Comparison of ENCODE assay signal across 10 cellular contexts in genomic region chr15:74265046-74265639, GRCh38. TPM values are rescaled to one million over a fixed set of nuclear protein-coding genes. Genes with fewer than 3 reads are reported as not detected.
DNase-seq lines count a peak whose midpoint lies in the region; ATAC-seq and TF ChIP-seq lines count a peak whose summit lies in the region.
"Had no signal": no experiment of that assay in that cellular context is flagged by ENCODE, and none has a peak within 500 bp of the region (broad histone marks: within the 10 kb centered on the region; RNA-seq: fewer than 3 reads in every experiment).

No MANE protein-coding gene starts in this region.

- no peak overlapping the region for H3T11ph ChIP-seq in H9 (ENCODE audit: low read length)

- H3K56ac ChIP-seq in H9 (ENCODE audit: insufficient read length, low read depth, low read length): no peak overlapping the region

- H3K9me3 ChIP-seq in H9 (ENCODE audit: control insufficient read depth, low read depth, low read length) (no peaks in the 10 kb centered on the region), iPS DF 6.9 (ENCODE audit: control insufficient read depth, insufficient read depth, low read length) (no peaks in the 10 kb centered on the region), vagina (no peaks in the 10 kb centered on the region)

- no peaks in the 10 kb centered on the region for H3K4me1 Mint-ChIP-seq in Calu3 (ENCODE audit: low read depth, unreplicated experiment)
- peaks cover 18 to 23% of the 10 kb centered on the region in 2 experiments for H3K4me1 Mint-ChIP-seq in H9
- no peaks in the 10 kb centered on the region for H3K4me1 Mint-ChIP-seq in activated CD8-positive, alpha-beta T cell treated with anti-CD3 and anti-CD28 coated beads, Interleukin-2, amount 10 ng/mL, durations not matched to agents 7 days and 5 days (ENCODE audit: low read depth)

- no peak overlapping the region for H4K5ac ChIP-seq in H9 (ENCODE audit: insufficient read length, low read depth, low read length)

- no peak overlapping the region for H3K27ac ChIP-seq in H9 (ENCODE audit: insufficient read length, low read depth, low read length)
- H3K27ac ChIP-seq in iPS DF 6.9 (ENCODE audit: low read length): no peak overlapping the region
- H3K27ac ChIP-seq in vagina: no peak overlapping the region

- no peak overlapping the region for H3K4me2 ChIP-seq in H9 (ENCODE audit: insufficient read depth, insufficient read length, low read length)

- no CpG with 5 or more reads among the region's 5 CpGs for WGBS in H9 (ENCODE audit: extremely low coverage, insufficient read length, low lambda C conversion rate)
- no CpG with 5 or more reads among the region's 5 CpGs for WGBS in iPS DF 6.9 (ENCODE audit: insufficient coverage, insufficient read length)

- H2BK15ac ChIP-seq in H9 (ENCODE audit: low read depth, low read length): no peak overlapping the region

- no peak overlapping the region for H3K18ac ChIP-seq in H9 (ENCODE audit: insufficient read length, low read depth, low read length)

- H3K79me2 ChIP-seq in H9 (ENCODE audit: insufficient read depth, low read length): no peaks in the 10 kb centered on the region

- H3K23ac ChIP-seq in H9 (ENCODE audit: insufficient read length, low read depth, low read length): no peak overlapping the region

- ATAC-seq in activated CD8-positive, alpha-beta T cell treated with anti-CD3 and anti-CD28 coated beads, Interleukin-2, amount 10 ng/mL, durations not matched to agents 7 days and 5 days: no peak
- ATAC-seq in GM21737 (IDR thresholded peaks at IDR 0.05; ENCODE audit: unreplicated experiment) (no peak), HG03135 (IDR thresholded peaks at IDR 0.05; ENCODE audit: unreplicated experiment) (no peak)

- DNase-seq in Calu3 (peak; percentile 33), H9 (peak; percentile 71), iPS DF 6.9 (ENCODE audit: low read depth, low spot score) (peak; percentile 54), vagina (ENCODE audit: extremely low spot score in 2 of 2) (no peak), NCI-H1694 (lab: John Stamatoyannopoulos, UW) (no peak)
- peak; percentile 56 for DNase-seq in activated CD8-positive, alpha-beta T cell treated with anti-CD3 and anti-CD28 coated beads, Interleukin-2, amount 10 ng/mL, durations not matched to agents 7 days and 5 days
- DNase-seq: GDM1 had no signal

- POLR2A ChIA-PET in activated CD8-positive, alpha-beta T cell treated with anti-CD3 and anti-CD28 coated beads, Interleukin-2, amount 10 ng/mL, durations not matched to agents 7 days and 5 days (lab: Charles Lee): no interaction called here

- H3K4me3 Mint-ChIP-seq in Calu3 (ENCODE audit: low read depth, unreplicated experiment): no peak overlapping the region
- no peak overlapping the region; a peak in 1 of 5 replicates for H3K4me3 Mint-ChIP-seq in H9
- no peak overlapping the region for H3K4me3 Mint-ChIP-seq in activated CD8-positive, alpha-beta T cell treated with anti-CD3 and anti-CD28 coated beads, Interleukin-2, amount 10 ng/mL, durations not matched to agents 7 days and 5 days

- H3K4me3 ChIP-seq in iPS DF 6.9 (ENCODE audit: low read length) (no peak overlapping the region), vagina (no peak overlapping the region)

- no peaks in the 10 kb centered on the region for H3K23me2 ChIP-seq in H9 (ENCODE audit: insufficient read length, low read depth, low read length, poor library complexity, severe bottlenecking)

- no peak overlapping the region for H4K91ac ChIP-seq in H9 (ENCODE audit: insufficient read length, low read depth, low read length)

- no peaks in the 10 kb centered on the region for H3K36me3 ChIP-seq in iPS DF 6.9 (ENCODE audit: control insufficient read depth, insufficient read depth, low read length)
- no peaks in the 10 kb centered on the region for H3K36me3 ChIP-seq in vagina

- no peaks in the 10 kb centered on the region for H3K36me3 Mint-ChIP-seq in Calu3 (ENCODE audit: insufficient read depth, unreplicated experiment)
- H3K36me3 Mint-ChIP-seq in H9 (ENCODE audit: insufficient read depth in 1 of 3, low read depth in 3 of 3): no peaks in the 10 kb centered on the region
- H3K36me3 Mint-ChIP-seq in activated CD8-positive, alpha-beta T cell treated with anti-CD3 and anti-CD28 coated beads, Interleukin-2, amount 10 ng/mL, durations not matched to agents 7 days and 5 days (ENCODE audit: low read depth): no peaks in the 10 kb centered on the region

- no peaks in the 10 kb centered on the region for H4K20me1 ChIP-seq in H9 (ENCODE audit: control insufficient read depth, insufficient read depth, insufficient read length)

- H4K8ac ChIP-seq in H9 (replicated peaks; ENCODE audit: insufficient read length, low read depth, low read length): no peak overlapping the region

- H2BK120ac ChIP-seq in H9 (ENCODE audit: low read depth, low read length, poor library complexity, severe bottlenecking): no peak overlapping the region

- no peak overlapping the region for H2BK20ac ChIP-seq in H9 (ENCODE audit: low read depth, low read length, poor library complexity, severe bottlenecking)

- no peak overlapping the region for H3K9ac ChIP-seq in H9 (ENCODE audit: extremely low read depth, insufficient read length, low read length)

- no peak overlapping the region for H3K14ac ChIP-seq in H9 (ENCODE audit: insufficient read depth, low read length)

- no peak overlapping the region for H2BK12ac ChIP-seq in H9 (ENCODE audit: insufficient read length, low read depth, low read length)

- intact Hi-C loops in Calu3 (cut with micrococcal nuclease; ENCODE audit: unreplicated experiment) (no loop called here), vagina (cut with DNase I) (no loop called here)

- TF ChIP-seq CTCF in Calu3 (IDR thresholded peaks at IDR 0.05; ENCODE audit: unreplicated experiment) (no peak), H9 (conservative IDR thresholded peaks at IDR 0.05) (no peak), vagina (IDR thresholded peaks at IDR 0.05) (no peak)

- H2BK5ac ChIP-seq in H9 (ENCODE audit: insufficient read length, low read length): no peak overlapping the region

- TF ChIP-seq POLR2A in vagina (IDR thresholded peaks at IDR 0.05): no peak

- H2AFZ ChIP-seq in H9 (ENCODE audit: low read length): no peak overlapping the region

- no peak overlapping the region for H3K4ac ChIP-seq in H9 (ENCODE audit: low read depth, low read length)

- BruUV-seq in Calu3 (replicated peaks; lab: Mats Ljungman, UMichigan): no TSS peak

- H3K27ac Mint-ChIP-seq in Calu3 (ENCODE audit: unreplicated experiment) (no peak overlapping the region), H9 (no peak overlapping the region)
- no peak overlapping the region for H3K27ac Mint-ChIP-seq in activated CD8-positive, alpha-beta T cell treated with anti-CD3 and anti-CD28 coated beads, Interleukin-2, amount 10 ng/mL, durations not matched to agents 7 days and 5 days

- H3K9me3 Mint-ChIP-seq in Calu3 (ENCODE audit: low read depth, unreplicated experiment) (peaks cover 2% of the 10 kb centered on the region), H9 (no peaks in the 10 kb centered on the region; a peak in 2 of 5 replicates)
- H3K9me3 Mint-ChIP-seq in activated CD8-positive, alpha-beta T cell treated with anti-CD3 and anti-CD28 coated beads, Interleukin-2, amount 10 ng/mL, durations not matched to agents 7 days and 5 days (ENCODE audit: insufficient read depth): no peaks in the 10 kb centered on the region

- H3K4me1 ChIP-seq in H9 (ENCODE audit: insufficient read depth, low read length) (peaks cover 12% of the 10 kb centered on the region; the same call in 1 of the 2 replicates), iPS DF 6.9 (ENCODE audit: control insufficient read depth, insufficient read depth, low read length) (peaks cover 9% of the 10 kb centered on the region), vagina (no peaks in the 10 kb centered on the region)

- H2AK5ac ChIP-seq in H9 (ENCODE audit: insufficient read length, low read length): no peak overlapping the region

- H3K27me3 ChIP-seq in H9 (ENCODE audit: insufficient read depth, low read length): no peaks in the 10 kb centered on the region
- no peaks in the 10 kb centered on the region for H3K27me3 ChIP-seq in iPS DF 6.9 (ENCODE audit: control insufficient read depth, insufficient read depth, low read length)
- no peaks in the 10 kb centered on the region for H3K27me3 ChIP-seq in vagina

- H3K27me3 Mint-ChIP-seq in Calu3 (ENCODE audit: unreplicated experiment): peaks cover 94% of the 10 kb centered on the region
- H3K27me3 Mint-ChIP-seq in H9 (ENCODE audit: low read depth): peaks cover 34% of the 10 kb centered on the region
- H3K27me3 Mint-ChIP-seq in activated CD8-positive, alpha-beta T cell treated with anti-CD3 and anti-CD28 coated beads, Interleukin-2, amount 10 ng/mL, durations not matched to agents 7 days and 5 days (ENCODE audit: low read depth): peaks cover 14% of the 10 kb centered on the region

- H3K79me1 ChIP-seq in H9 (ENCODE audit: insufficient read depth, low read depth, low read length, poor library complexity, severe bottlenecking): no peaks in the 10 kb centered on the region

- CTCF ChIA-PET in Calu3 (lab: Charles Lee): interaction anchor here (1.4 kb wide), 1 partner anchor 26 kb away, joined by 5 read pairs; no protein-coding TSS in a partner anchor
- CTCF ChIA-PET in activated CD8-positive, alpha-beta T cell treated with anti-CD3 and anti-CD28 coated beads, Interleukin-2, amount 10 ng/mL, durations not matched to agents 7 days and 5 days (lab: Charles Lee): no interaction called here

RNA-seq across cellular contexts. Expression of gene CCDC33, which starts 29.0 kb away (rescaled TPM):
- 2.1 and 2.7 TPM in 2 replicates for total RNA-seq in Calu3 (2022)
- 4.5 and 4.6 TPM in 2 replicates for total RNA-seq in H9 (2021)
- total RNA-seq in activated CD8-positive, alpha-beta T cell treated with anti-CD3 and anti-CD28 coated beads, Interleukin-2, amount 10 ng/mL, durations not matched to agents 7 days and 5 days: not detected
- total RNA-seq in vagina: not detected
- total RNA-seq: posterior vena cava had no signal

Comparison
In these comparisons a context has a peak if more than half of its experiments do, and no peak if none do; other contexts are left out.
1. DNase-seq: peak in Calu3 (single experiment), H9 (single experiment), activated CD8-positive, alpha-beta T cell treated with anti-CD3 and anti-CD28 coated beads, Interleukin-2, amount 10 ng/mL, durations not matched to agents 7 days and 5 days (single experiment) and iPS DF 6.9 (single experiment); none in vagina (0 of 2) and NCI-H1694 (single experiment).